20 cellular contexts compared by ENCODE assay signal in genomic region chr12:30928356-30929264, GRCh38. TPM values are rescaled to one million over a fixed set of nuclear protein-coding genes. Genes with fewer than 3 reads are reported as not detected.
DNase-seq lines count a peak whose midpoint lies in the region; ATAC-seq and TF ChIP-seq lines count a peak whose summit lies in the region.
"Had no signal": no experiment of that assay in that cellular context is flagged by ENCODE, and none has a peak within 500 bp of the region (broad histone marks: within the 10 kb centered on the region; RNA-seq: fewer than 3 reads in every experiment).

No MANE protein-coding gene starts in this region.

- H3K4me3 Mint-ChIP-seq in neural crest cell: peak overlapping the region; percentile 52
- H3K4me3 Mint-ChIP-seq: activated CD4-positive, alpha-beta memory T cell treated with anti-CD3 and anti-CD28 coated beads, Interleukin-2, amount 10 ng/mL, durations not matched to agents 7 days and 5 days; activated naive CD8-positive, alpha-beta T cell; activated T-cell treated with anti-CD3 and anti-CD28 coated beads, Interleukin-2, amount 50 U/mL, for 4 hours had no signal

- no peak overlapping the region for H3K27ac Mint-ChIP-seq in neural crest cell (ENCODE audit: unreplicated experiment)
- H3K27ac Mint-ChIP-seq: activated CD4-positive, alpha-beta memory T cell treated with anti-CD3 and anti-CD28 coated beads, Interleukin-2, amount 10 ng/mL, durations not matched to agents 7 days and 5 days; activated naive CD8-positive, alpha-beta T cell had no signal

- peaks cover 38% of the 10 kb centered on the region for H3K4me1 Mint-ChIP-seq in neural crest cell
- H3K4me1 Mint-ChIP-seq: activated CD4-positive, alpha-beta memory T cell treated with anti-CD3 and anti-CD28 coated beads, Interleukin-2, amount 10 ng/mL, durations not matched to agents 7 days and 5 days had no signal

- H3K9me3 Mint-ChIP-seq in neural crest cell: no peaks in the 10 kb centered on the region
- H3K9me3 Mint-ChIP-seq: activated CD4-positive, alpha-beta memory T cell treated with anti-CD3 and anti-CD28 coated beads, Interleukin-2, amount 10 ng/mL, durations not matched to agents 7 days and 5 days; activated T-cell treated with anti-CD3 and anti-CD28 coated beads, Interleukin-2, amount 50 U/mL, for 4 hours had no signal

- H3K4me3 ChIP-seq in coronary artery: no peak overlapping the region
- H3K4me3 ChIP-seq: A549, body of pancreas, upper lobe of right lung had no signal

- H3K27ac ChIP-seq in coronary artery: no peak overlapping the region
- H3K27ac ChIP-seq: A549, body of pancreas, upper lobe of right lung had no signal

- H3K27me3 Mint-ChIP-seq in neural crest cell (ENCODE audit: low read depth): no peaks in the 10 kb centered on the region

- no peak for ATAC-seq in GM21717 (IDR thresholded peaks at IDR 0.05; ENCODE audit: unreplicated experiment)
- ATAC-seq: A549; activated T-cell treated with anti-CD3 and anti-CD28 coated beads, Interleukin-2, amount 50 U/mL, for 4 hours; body of pancreas; Panc1; upper lobe of right lung had no signal

- no peak for TF ChIP-seq CTCF in coronary artery (IDR thresholded peaks at IDR 0.05)
- no peak for TF ChIP-seq CTCF in neural crest cell (conservative IDR thresholded peaks at IDR 0.05)

- DNase-seq in NCI-H1092 treated with DMSO at 0.1 percent for 48 hours (lab: John Stamatoyannopoulos, UW) (peak; percentile 48), NCI-H1092 (lab: John Stamatoyannopoulos, UW) (no peak), NCI-H2081 treated with DMSO at 0.1 percent for 48 hours (lab: John Stamatoyannopoulos, UW) (peak; percentile 19), coronary artery (ENCODE audit: low spot score) (peak; percentile 55), neural crest cell (ENCODE audit: low read depth, low spot score) (no peak), Kasumi-1 (lab: John Stamatoyannopoulos, UW) (no peak), HCEC 1CT (no peak)
- DNase-seq: activated CD4-positive, alpha-beta memory T cell treated with anti-CD3 and anti-CD28 coated beads, Interleukin-2, amount 10 ng/mL, durations not matched to agents 7 days and 5 days; activated T-cell treated with anti-CD3 and anti-CD28 coated beads, Interleukin-2, amount 50 U/mL, for 4 hours; NCI-H187; NCI-H774; stimulated activated CD4-positive, alpha-beta T cell treated with anti-CD3 and anti-CD28 coated beads, Interleukin-15, amount 100 ng/mL, for 24 hours; stimulated activated naive CD4-positive, alpha-beta T cell; upper lobe of right lung had no signal

- no peaks in the 10 kb centered on the region for H3K36me3 Mint-ChIP-seq in neural crest cell (ENCODE audit: low read depth)
- H3K36me3 Mint-ChIP-seq: activated naive CD8-positive, alpha-beta T cell had no signal

RNA-seq across cellular contexts. Expression of gene TSPAN11, which starts 2.1 kb away (rescaled TPM):
- 18.3 and 21.4 TPM in 2 replicates for total RNA-seq in neural crest cell
- total RNA-seq: activated CD4-positive, alpha-beta memory T cell treated with anti-CD3 and anti-CD28 coated beads, Interleukin-2, amount 10 ng/mL, durations not matched to agents 7 days and 5 days; activated T-cell treated with anti-CD3 and anti-CD28 coated beads, Interleukin-2, amount 50 U/mL, for 4 hours; HT1080 had no signal

Comparison
In these comparisons a context has a peak if more than half of its experiments do, and no peak if none do; other contexts are left out.
1. DNase-seq: peak in NCI-H1092 treated with DMSO at 0.1 percent for 48 hours (single experiment), NCI-H2081 treated with DMSO at 0.1 percent for 48 hours (single experiment) and coronary artery (single experiment); none in NCI-H1092 (single experiment), neural crest cell (single experiment), Kasumi-1 (0 of 2) and HCEC 1CT (single experiment).